ENCODE assay signal across 9 cellular contexts in the genomic region with DNA sequence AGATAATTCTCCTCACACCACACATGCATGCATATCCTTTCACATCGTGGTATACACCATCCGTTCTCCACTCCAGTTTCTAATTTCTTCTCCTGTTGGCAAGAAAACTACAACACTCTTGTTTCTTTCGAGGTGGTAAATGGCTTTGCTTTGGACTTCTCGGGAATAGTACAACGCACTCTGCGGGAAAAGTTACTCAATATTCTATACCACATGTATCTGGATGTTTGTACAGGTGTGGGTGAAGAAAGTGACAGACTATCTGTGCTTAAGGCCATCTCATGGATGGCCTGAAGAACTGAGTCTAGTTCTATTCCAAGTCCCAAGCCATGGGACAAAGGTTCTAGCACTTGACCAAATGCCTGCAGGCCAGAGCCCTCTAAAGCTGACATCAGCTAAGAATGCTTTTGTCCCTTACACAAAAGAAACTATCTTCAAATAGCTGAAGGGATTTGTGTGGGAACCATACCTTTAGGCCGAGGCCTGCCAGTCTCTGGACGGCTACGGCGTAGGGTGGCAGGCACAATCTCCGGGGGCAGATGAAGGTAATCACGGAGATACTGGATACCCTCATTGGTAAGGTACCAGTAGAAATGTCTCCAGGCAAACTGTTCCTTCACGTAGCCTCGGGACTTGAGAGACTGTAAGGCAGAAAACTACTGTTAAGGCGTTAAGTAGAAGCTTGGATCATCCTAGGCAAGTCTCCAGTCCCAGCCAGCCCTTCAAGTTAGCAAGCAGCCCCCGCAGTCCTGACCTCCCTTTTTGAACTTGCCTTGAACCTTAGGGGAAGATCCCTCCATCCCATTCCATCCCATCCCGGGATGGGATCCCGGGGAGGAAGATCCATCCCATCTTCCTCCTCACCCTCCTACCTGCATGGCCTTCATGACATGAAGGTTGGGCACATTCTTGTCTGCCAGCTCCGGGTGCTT. TPM values are rescaled to one million over a fixed set of nuclear protein-coding genes. Genes with fewer than 3 reads are reported as not detected.
DNase-seq lines count a peak whose midpoint lies in the region; ATAC-seq and TF ChIP-seq lines count a peak whose summit lies in the region.
"Had no signal": no experiment of that assay in that cellular context is flagged by ENCODE, and none has a peak within 500 bp of the region (broad histone marks: within the 10 kb centered on the region; RNA-seq: fewer than 3 reads in every experiment).

No MANE protein-coding gene starts in this region.

- H3K27me3 ChIP-seq in HUES48 (ENCODE audit: control insufficient read depth, insufficient read depth, low read length), result no peaks in the 10 kb centered on the region
- H3K27me3 ChIP-seq in thyroid gland, result no peaks in the 10 kb centered on the region

- POLR2A ChIA-PET in MCF 10A (lab: Yijun Ruan, JAX), result interaction anchor here (0.7 to 4.5 kb wide), 8 partner anchors 9 to 233 kb away, joined by 3 to 55 read pairs (median 10); partner anchors contain the start of genes NUDT3 and SMIM29

- peak overlapping the region; percentile 100 for H3K27ac Mint-ChIP-seq in MCF 10A (ENCODE audit: low read depth, unreplicated experiment)

- WGBS in mesodermal cell (ENCODE audit: insufficient coverage in 2 of 2), 2 experiments, result 86 to 96% methylated on average over 11 of the region's 19 CpGs
- 79 to 84% methylated on average over 19 of the region's 19 CpGs for whole genome bisulfite sequencing in thyroid gland, 2 donors

- H3K9ac ChIP-seq in HUES48 (ENCODE audit: low read depth, low read length), result peak overlapping the region; percentile 97

- H3K36me3 ChIP-seq in HUES48 (ENCODE audit: control insufficient read depth, insufficient read depth, low read length) (peaks cover 56% of the 10 kb centered on the region), mesodermal cell (ENCODE audit: control insufficient read depth, insufficient read depth, low read length) (peaks cover 56% of the 10 kb centered on the region), thyroid gland (peaks cover 50 to 54% of the 10 kb centered on the region in 2 donors)

- H3K4me3 Mint-ChIP-seq in MCF 10A (ENCODE audit: unreplicated experiment), result peak overlapping the region; percentile 96

- DNase-seq in MCF 10A (ENCODE audit: unreplicated experiment), result no peak
- DNase-seq in GM19238 (ENCODE audit: insufficient read length, low spot score), result no peak
- no peak for DNase-seq in G401 (ENCODE audit: low spot score)
- no peak for DNase-seq in thyroid gland
- DNase-seq: NCI-H2081 had no signal

- CTCF ChIA-PET in MCF 10A (lab: Yijun Ruan, JAX), result interaction anchor here (0.6 to 3.5 kb wide), 9 partner anchors 9 to 1334 kb away, joined by 3 to 35 read pairs (median 3); no protein-coding TSS in a partner anchor

- H3K27ac ChIP-seq in 22Rv1 (peak overlapping the region; percentile 83), HUES48 (ENCODE audit: low read depth, low read length) (peak overlapping the region; percentile 81), mesodermal cell (ENCODE audit: low read depth, low read length, severe bottlenecking) (no peak overlapping the region), thyroid gland (peak overlapping the region in 1 of 3 donors; percentile 95)

- peaks cover 16% of the 10 kb centered on the region for H3K4me1 Mint-ChIP-seq in MCF 10A (ENCODE audit: insufficient read depth, unreplicated experiment)

- H3K9me3 ChIP-seq in HUES48 (ENCODE audit: control insufficient read depth, insufficient read depth, low read length) (no peaks in the 10 kb centered on the region), mesodermal cell (ENCODE audit: control insufficient read depth, low read length) (no peaks in the 10 kb centered on the region), thyroid gland (no peaks in the 10 kb centered on the region)

- intact Hi-C loops in MCF 10A (cut with micrococcal nuclease), result no loop called here
- intact Hi-C loops in thyroid gland (cut with DNase I), result no loop called here

- no peak for TF ChIP-seq CTCF in 22Rv1 (IDR thresholded peaks at IDR 0.05)
- TF ChIP-seq CTCF in MCF 10A (IDR thresholded peaks at IDR 0.05; ENCODE audit: unreplicated experiment), result no peak
- TF ChIP-seq CTCF in thyroid gland (IDR thresholded peaks at IDR 0.05), result no peak

- H3K36me3 Mint-ChIP-seq in MCF 10A (ENCODE audit: insufficient read depth, unreplicated experiment), result peaks cover 64% of the 10 kb centered on the region

- no peak for TF ChIP-seq POLR2A in thyroid gland (IDR thresholded peaks at IDR 0.05)

- H3K4me3 ChIP-seq in HUES48 (ENCODE audit: low read depth, low read length) (peak overlapping the region; percentile 89), mesodermal cell (ENCODE audit: extremely low read depth, insufficient read depth, low read length, poor library complexity, severe bottlenecking) (peak overlapping the region; percentile 96), thyroid gland (replicated peaks in 1 of 3) (peak overlapping the region in 1 of 3 donors; percentile 83)

- no peak for ATAC-seq in GM21723 (IDR thresholded peaks at IDR 0.05; ENCODE audit: unreplicated experiment)

- no TSS peak for BruUV-seq in MCF 10A (replicated peaks; lab: Mats Ljungman, UMichigan)

- H3K9me3 Mint-ChIP-seq in MCF 10A (ENCODE audit: unreplicated experiment), result no peaks in the 10 kb centered on the region

- in situ Hi-C loops in G401 (cut with HindIII; ENCODE audit: low sequenced_read_pairs), result no loop called here

- no peaks in the 10 kb centered on the region for H3K27me3 Mint-ChIP-seq in MCF 10A (ENCODE audit: insufficient read depth, unreplicated experiment)

- H3K4me1 ChIP-seq in HUES48 (ENCODE audit: control insufficient read depth, insufficient read depth, low read length), result peaks cover 10% of the 10 kb centered on the region; the same call in 1 of the 2 replicates
- H3K4me1 ChIP-seq in mesodermal cell (ENCODE audit: control insufficient read depth, insufficient read depth, low read length, poor library complexity, severe bottlenecking), result peaks cover 7% of the 10 kb centered on the region
- H3K4me1 ChIP-seq in thyroid gland, result peaks cover 5 to 11% of the 10 kb centered on the region in 2 donors

RNA-seq across cellular contexts. Expression of gene RPS10, which starts 1.4 kb away (rescaled TPM):
- total RNA-seq in MCF 10A (2022) (1,490 and 1,644 TPM in 2 replicates), thyroid gland (1,000 to 10,000 TPM; 1,548 to 3,114 (median 2,536) TPM)
- polyA plus RNA-seq in mesodermal cell (2013, experiment 1 of 2), result 2,391 TPM
- 2,211 TPM for polyA plus RNA-seq in mesodermal cell (2013, experiment 2 of 2)
- total RNA-seq in G401 (2014; rRNA removed; shearing (Covaris generic)), result 2,978 and 4,372 TPM in 2 replicates

RNA-seq across cellular contexts. Expression of gene NUDT3, which starts 32.0 kb away (rescaled TPM):
- total RNA-seq in MCF 10A (2022), result 22.4 and 23.6 TPM in 2 replicates
- 15.2 TPM for polyA plus RNA-seq in mesodermal cell (2013, experiment 1 of 2)
- polyA plus RNA-seq in mesodermal cell (2013, experiment 2 of 2), result 12.8 TPM
- total RNA-seq in G401 (2014; rRNA removed; shearing (Covaris generic)), result 8.1 and 10.6 TPM in 2 replicates
- total RNA-seq in thyroid gland, result 10 to 100 TPM; 68.1 to 98.9 (median 75.5) TPM

RNA-seq across cellular contexts. Expression of gene PACSIN1, which starts 41.4 kb away (rescaled TPM):
- total RNA-seq in MCF 10A (2022), result not detected in 2 replicates
- 0.44 TPM for polyA plus RNA-seq in mesodermal cell (2013, experiment 1 of 2)
- 0.46 TPM for polyA plus RNA-seq in mesodermal cell (2013, experiment 2 of 2)
- 0.12 TPM in 1 of 2 replicates, not detected in the other for total RNA-seq in G401 (2014; rRNA removed; shearing (Covaris generic))
- under 1 TPM in 1 of 4 donors, not detected in 3; 0.11 TPM for total RNA-seq in thyroid gland
